In genomic region chr17:7408863-7409262, GRCh38 we compare ENCODE assay signal across 1 cellular context.
TF ChIP-seq lines count a peak whose summit lies in the region.

No MANE protein-coding gene starts in this region.

TF ChIP-seq in H1, 55 proteins besides CTCF, POLR2A, EP300 and RAD21:
- TF ChIP-seq RNF2 (IDR thresholded peaks at IDR 0.05; ENCODE audit: borderline replicate concordance, low read depth, low read length, missing control alignments, poor library complexity, severe bottlenecking) (no peak), CHD2 (IDR thresholded peaks at IDR 0.05; ENCODE audit: low read length) (no peak), RBBP5 (IDR thresholded peaks at IDR 0.05; ENCODE audit: borderline replicate concordance, low read depth, low read length) (no peak), BACH1 (IDR thresholded peaks at IDR 0.05; ENCODE audit: low read length) (no peak)
TF ChIP-seq in H1: peak in this region for 0.
